ENCODE assay signal across 18 cellular contexts in the genomic region with DNA sequence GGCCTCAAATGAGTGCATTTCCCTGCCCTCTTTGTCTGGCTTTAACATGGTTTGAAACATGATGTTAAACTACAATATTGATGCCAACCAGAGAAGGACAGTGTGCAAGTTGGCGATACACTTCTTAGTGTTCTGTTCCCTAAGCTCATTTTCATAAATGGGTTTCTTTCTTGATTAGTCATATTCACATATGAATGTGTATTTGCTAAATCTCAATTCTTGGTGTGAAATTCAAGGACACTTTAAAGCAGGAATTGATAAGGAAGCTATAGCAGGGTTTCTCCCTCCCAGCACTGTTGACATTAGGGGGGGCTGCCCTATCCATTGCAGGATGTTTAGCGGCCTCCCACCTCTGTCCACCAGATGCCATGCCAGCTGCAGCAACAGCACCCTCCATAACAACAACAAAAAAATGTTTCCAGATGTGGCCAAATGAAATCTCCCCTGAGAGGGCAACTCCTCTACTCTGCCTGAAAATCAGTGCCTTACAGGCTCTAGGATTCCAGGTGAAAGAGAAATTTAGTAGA.
"Had no signal": no experiment of that assay in that cellular context is flagged by ENCODE, and none has a peak within 500 bp of the region (broad histone marks: within the 10 kb centered on the region; RNA-seq: fewer than 3 reads in every experiment).

No MANE protein-coding gene starts in this region.

- H3K27ac ChIP-seq: cardiac muscle cell, right atrium auricular region, skin epidermis, testis, upper lobe of left lung had no signal

- H3K4me3 Mint-ChIP-seq: activated B cell treated with CpG ODN at 0.5 μM for 24 hours; T-helper 2 cell treated with Interferon-gamma antibody and Interleukin-4, amounts not matched to agents 5 μg/mL and 100 μg/mL, for 36 hours had no signal

- ATAC-seq: esophagus mucosa; mucosa of descending colon; naive thymus-derived CD8-positive, alpha-beta T cell had no signal

- H3K9me3 Mint-ChIP-seq: activated B cell treated with CpG ODN at 0.5 μM for 24 hours; naive thymus-derived CD8-positive, alpha-beta T cell; T-helper 2 cell treated with Interferon-gamma antibody and Interleukin-4, amounts not matched to agents 5 μg/mL and 100 μg/mL, for 36 hours had no signal

- H3K27me3 Mint-ChIP-seq: activated B cell treated with CpG ODN at 0.5 μM for 24 hours; naive thymus-derived CD8-positive, alpha-beta T cell; progenitor cell of endocrine pancreas had no signal

- H3K27ac Mint-ChIP-seq: activated B cell treated with CpG ODN at 0.5 μM for 24 hours; progenitor cell of endocrine pancreas; T-helper 2 cell treated with Interferon-gamma antibody and Interleukin-4, amounts not matched to agents 5 μg/mL and 100 μg/mL, for 36 hours had no signal

- DNase-seq: activated B cell treated with CpG ODN at 0.5 μM for 24 hours; hippocampal formation; kidney; left ventricle myocardium inferior; mucosa of descending colon; naive thymus-derived CD8-positive, alpha-beta T cell; nucleus accumbens; stimulated activated CD4-positive, alpha-beta T cell treated with anti-CD3 and anti-CD28 coated beads, Interleukin-15, amount 100 ng/mL, for 24 hours; stimulated activated CD4-positive, alpha-beta T cell treated with anti-CD3 and anti-CD28 coated beads, Interleukin-4, amount 100 ng/mL, for 1 hour; stimulated activated naive CD4-positive, alpha-beta T cell; testis; upper lobe of left lung had no signal
